In genomic region chr17:1908699-1909309, GRCh38 we compare ENCODE assay signal across 8 cellular contexts.
DNase-seq lines count a peak whose midpoint lies in the region; ATAC-seq and TF ChIP-seq lines count a peak whose summit lies in the region.

No MANE protein-coding gene starts in this region.

- in situ Hi-C loops in transverse colon (cut with MboI; ENCODE audit: low pct_ligation_motif_present in 1 of 4, low pct_unique_long_range_greater_than_20kb in 1 of 4, low sequenced_read_pairs in 3 of 4) = loop anchor here in 2 of 4 donors (10.0 kb wide), 2 partner anchors 106 to 116 kb away; partner anchors contain the start of gene RTN4RL1 (in 1 of the 2)

- intact Hi-C loops in CD8-positive, alpha-beta T cell (cut with DNase I, micrococcal nuclease) = no loop called here
- intact Hi-C loops in transverse colon (cut with DNase I; ENCODE audit: low total_unique reads) = loop anchor here (2.0 kb wide), 1 partner anchor 118 kb away; no protein-coding TSS in a partner anchor

- H3K27ac Mint-ChIP-seq in CD8-positive, alpha-beta T cell = no peak overlapping the region
- no peak overlapping the region for H3K27ac Mint-ChIP-seq in nephron

- H3K4me3 Mint-ChIP-seq in CD8-positive, alpha-beta T cell = peak overlapping the region; percentile 50
- H3K4me3 Mint-ChIP-seq in nephron = peak overlapping the region; percentile 77 to 82 (median 81)

- H3K36me3 ChIP-seq in CD8-positive, alpha-beta T cell (ENCODE audit: insufficient read depth, low read length) = no peaks in the 10 kb centered on the region
- no peaks in the 10 kb centered on the region for H3K36me3 ChIP-seq in transverse colon

- WGBS in transverse colon (ENCODE audit: low coverage in 1 of 2), 2 donors = 7 to 18% methylated on average over 6 to 10 of the region's 22 CpGs

- peak in 2 of 7 experiments; percentile 22 to 53 for DNase-seq in CD8-positive, alpha-beta T cell
- DNase-seq in HS-27A (ENCODE audit: low read depth) (peak; percentile 12), NCI-H82 (lab: John Stamatoyannopoulos, UW) (peak; percentile 94), fibroblast of pulmonary artery (ENCODE audit: low read depth) (peak; percentile 83), transverse colon (peak; percentile 57), OCI-M2 (lab: John Stamatoyannopoulos, UW; ENCODE audit: unreplicated experiment) (no peak)
- peak; percentile 47 to 57 for DNase-seq in activated T-cell treated with anti-CD3 and anti-CD28 coated beads, Interleukin-2, amount 50 U/mL, for 48 hours

- no peaks in the 10 kb centered on the region for H3K9me3 ChIP-seq in CD8-positive, alpha-beta T cell (ENCODE audit: low read length)
- no peaks in the 10 kb centered on the region for H3K9me3 ChIP-seq in transverse colon

- peaks cover 15% of the 10 kb centered on the region for H3K4me1 Mint-ChIP-seq in CD8-positive, alpha-beta T cell (ENCODE audit: low read depth)
- peaks cover 44% of the 10 kb centered on the region for H3K4me1 Mint-ChIP-seq in nephron

- H3K36me3 Mint-ChIP-seq in CD8-positive, alpha-beta T cell = no peaks in the 10 kb centered on the region
- no peaks in the 10 kb centered on the region for H3K36me3 Mint-ChIP-seq in nephron (ENCODE audit: low read depth)

- H3K27me3 ChIP-seq in CD8-positive, alpha-beta T cell (ENCODE audit: insufficient read depth, low read length) = peaks cover 35% of the 10 kb centered on the region
- peaks cover 100% of the 10 kb centered on the region for H3K27me3 ChIP-seq in transverse colon

- H3K9me3 Mint-ChIP-seq in CD8-positive, alpha-beta T cell = no peaks in the 10 kb centered on the region
- H3K9me3 Mint-ChIP-seq in nephron = no peaks in the 10 kb centered on the region

- peaks cover 53% of the 10 kb centered on the region for H3K27me3 Mint-ChIP-seq in CD8-positive, alpha-beta T cell (ENCODE audit: low read depth)
- peaks cover 76% of the 10 kb centered on the region for H3K27me3 Mint-ChIP-seq in nephron (ENCODE audit: low read depth)

- H3K27ac ChIP-seq in CD8-positive, alpha-beta T cell (ENCODE audit: low read depth, low read length) = no peak overlapping the region
- H3K27ac ChIP-seq in transverse colon = no peak overlapping the region

- CTCF ChIA-PET in CD8-positive, alpha-beta T cell (lab: Charles Lee) = interaction anchor here (0.6 to 1.4 kb wide), 5 partner anchors 21 to 336 kb away, joined by 3 to 7 read pairs (median 3); partner anchors contain the start of gene RTN4RL1

- TF ChIP-seq POLR2A in transverse colon (IDR thresholded peaks at IDR 0.05) = no peak

- no peak for TF ChIP-seq EP300 in transverse colon (IDR thresholded peaks at IDR 0.05; ENCODE audit: low read depth)

- no peak for TF ChIP-seq CTCF in CD8-positive, alpha-beta T cell (IDR thresholded peaks at IDR 0.05)
- TF ChIP-seq CTCF in fibroblast of pulmonary artery (IDR thresholded peaks at IDR 0.05; ENCODE audit: low read length, missing control alignments) (peak; percentile 80), nephron (IDR thresholded peaks at IDR 0.05; ENCODE audit: unreplicated experiment in 3 of 3) (peak; percentile 74 to 88 (median 83)), transverse colon (IDR thresholded peaks at IDR 0.05) (peak; percentile 53 to 71 (median 63))

- POLR2A ChIA-PET in CD8-positive, alpha-beta T cell (lab: Charles Lee) = no interaction called here

- H3K4me3 ChIP-seq in CD8-positive, alpha-beta T cell (ENCODE audit: low read depth, low read length) = peak overlapping the region; percentile 43
- H3K4me3 ChIP-seq in fibroblast of pulmonary artery (replicated peaks; ENCODE audit: low read depth, low read length) (peak overlapping the region; percentile 31), transverse colon (peak overlapping the region in 1 of 4 donors; percentile 31)

- H3K4me1 ChIP-seq in CD8-positive, alpha-beta T cell (ENCODE audit: insufficient read depth, low read length) = peaks cover 13% of the 10 kb centered on the region
- peaks cover 7 to 28% (median 12%) of the 10 kb centered on the region in 4 donors for H3K4me1 ChIP-seq in transverse colon

- peak; percentile 38 for ATAC-seq in CD8-positive, alpha-beta T cell
